In the genomic region with DNA sequence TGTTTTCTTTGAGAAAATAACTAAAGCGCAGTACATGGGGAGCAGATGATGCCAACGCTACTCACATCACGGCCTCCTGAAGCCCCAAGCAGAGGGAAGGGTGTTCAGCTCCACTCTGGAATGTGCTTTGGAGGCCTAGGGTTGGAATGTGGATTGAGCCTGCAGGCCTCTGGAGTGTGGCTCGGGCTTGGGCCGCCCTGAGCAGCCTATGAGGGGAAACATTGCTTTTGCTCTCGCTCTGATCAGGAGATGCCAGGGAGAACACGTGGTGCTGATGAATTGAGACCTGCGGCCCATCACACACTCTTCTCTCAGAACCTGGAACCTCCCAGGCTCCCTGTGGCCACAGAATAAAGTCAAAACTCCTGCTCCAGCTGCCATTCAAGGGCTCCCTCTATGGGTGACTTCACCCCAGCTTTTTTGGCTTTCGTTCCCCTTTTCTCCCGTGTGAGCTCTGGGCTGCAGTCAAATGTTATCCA, we compare ENCODE assay signal across 8 cellular contexts. TPM values are rescaled to one million over a fixed set of nuclear protein-coding genes. Genes with fewer than 3 reads are reported as not detected.
DNase-seq lines count a peak whose midpoint lies in the region; ATAC-seq and TF ChIP-seq lines count a peak whose summit lies in the region.

No MANE protein-coding gene starts in this region.

- no peaks in the 10 kb centered on the region for H3K9me3 ChIP-seq in Caco-2
- H3K9me3 ChIP-seq in liver (ENCODE audit: control insufficient read depth in 4 of 4, low read length in 3 of 4): no peaks in the 10 kb centered on the region

- POLR2A ChIA-PET in Caco-2 (lab: Charles Lee): interaction anchor here (0.6 kb wide), 1 partner anchor 39 kb away, joined by 6 read pairs; no protein-coding TSS in a partner anchor

- CTCF ChIA-PET in Caco-2 (lab: Charles Lee): interaction anchor here (0.6 to 1.4 kb wide), 4 partner anchors 90 to 172 kb away, joined by 3 to 5 read pairs (median 4); a partner anchor contains a TSS

- H3K27ac Mint-ChIP-seq in Caco-2 (ENCODE audit: unreplicated experiment): no peak overlapping the region

- no peaks in the 10 kb centered on the region for H3K27me3 Mint-ChIP-seq in Caco-2 (ENCODE audit: insufficient read depth, unreplicated experiment)

- no peaks in the 10 kb centered on the region for H3K27me3 ChIP-seq in Caco-2 (replicated peaks; ENCODE audit: control insufficient read depth, insufficient read depth, low read length)
- H3K27me3 ChIP-seq in brain microvascular endothelial cell (replicated peaks): no peaks in the 10 kb centered on the region
- H3K27me3 ChIP-seq in liver (ENCODE audit: control insufficient read depth in 4 of 4, insufficient read depth in 4 of 4, low read length in 3 of 4): no peaks in the 10 kb centered on the region

- BruUV-seq in Caco-2 (replicated peaks; lab: Mats Ljungman, UMichigan): no TSS peak

- TF ChIP-seq RAD21 in liver (IDR thresholded peaks at IDR 0.05): peak; percentile 47 to 58

- no peak overlapping the region for H3K4me3 ChIP-seq in Caco-2 (ENCODE audit: low read depth, low read length)
- H3K4me3 ChIP-seq in brain microvascular endothelial cell (ENCODE audit: low read depth, low read length): no peak overlapping the region
- H3K4me3 ChIP-seq in liver (ENCODE audit: low read depth in 1 of 3, low read length in 3 of 3): no peak overlapping the region

- no peak overlapping the region for H3K4me3 Mint-ChIP-seq in Caco-2 (ENCODE audit: unreplicated experiment)

- no peaks in the 10 kb centered on the region for H3K9me3 Mint-ChIP-seq in Caco-2 (ENCODE audit: unreplicated experiment)

- TF ChIP-seq CTCF in Caco-2 (IDR thresholded peaks at IDR 0.05; ENCODE audit: insufficient read depth in 1 of 2, low read depth in 1 of 2, low read length in 1 of 2, severe bottlenecking in 1 of 2, unreplicated experiment in 1 of 2): peak; percentile 37 to 52
- peak; percentile 77 for TF ChIP-seq CTCF in brain microvascular endothelial cell (IDR thresholded peaks at IDR 0.05; ENCODE audit: low read depth, low read length, missing control alignments)
- peak; percentile 27 for TF ChIP-seq CTCF in liver (IDR thresholded peaks at IDR 0.05; ENCODE audit: low read depth, low read length, missing input control)

- H3K9ac ChIP-seq in liver (ENCODE audit: low read depth in 1 of 2, low read length in 2 of 2): no peak overlapping the region

- intact Hi-C loops in Caco-2 (cut with micrococcal nuclease; ENCODE audit: unreplicated experiment): loop anchor here (5.0 kb wide), 1 partner anchor 167 kb away; a partner anchor contains a TSS

- WGBS in liver: 84% methylated on average over 10 of the region's 10 CpGs

- DNase-seq in Caco-2 (peak in 1 of 2 experiments; percentile 17), LHCN-M2 (ENCODE audit: low read depth) (peak; percentile 22), brain microvascular endothelial cell (no peak), globus pallidus (ENCODE audit: low spot score) (no peak)

- in situ Hi-C loops in brain microvascular endothelial cell (cut with HindIII; ENCODE audit: low pct_ligation_motif_present, low sequenced_read_pairs): no loop called here

- no peaks in the 10 kb centered on the region for H3K4me1 Mint-ChIP-seq in Caco-2 (ENCODE audit: low read depth, unreplicated experiment)

- ATAC-seq in GM21717 (IDR thresholded peaks at IDR 0.05; ENCODE audit: unreplicated experiment) (no peak), HG02981 (IDR thresholded peaks at IDR 0.05; ENCODE audit: unreplicated experiment) (no peak), HG02970 (IDR thresholded peaks at IDR 0.05; ENCODE audit: low FRiP score, unreplicated experiment) (no peak)

- no peaks in the 10 kb centered on the region for H3K4me1 ChIP-seq in Caco-2
- H3K4me1 ChIP-seq in liver (ENCODE audit: control insufficient read depth in 4 of 4, insufficient read depth in 4 of 4, low read length in 3 of 4): peaks cover 0 to 10% (median 6%) of the 10 kb centered on the region in 4 donors

- H3K36me3 ChIP-seq in Caco-2 (ENCODE audit: control insufficient read depth, insufficient read depth, low read length) (no peaks in the 10 kb centered on the region), brain microvascular endothelial cell (replicated peaks) (no peaks in the 10 kb centered on the region), liver (ENCODE audit: control insufficient read depth in 4 of 4, insufficient read depth in 3 of 4, low read depth in 1 of 4, low read length in 3 of 4) (no peaks in the 10 kb centered on the region)

- no peak overlapping the region for H3K27ac ChIP-seq in brain microvascular endothelial cell
- H3K27ac ChIP-seq in liver (ENCODE audit: low read depth in 1 of 2, low read length in 2 of 2): no peak overlapping the region

- no peaks in the 10 kb centered on the region for H3K36me3 Mint-ChIP-seq in Caco-2 (ENCODE audit: insufficient read depth, unreplicated experiment)

TF ChIP-seq in liver, 16 proteins besides CTCF, POLR2A, EP300 and RAD21:
- TF ChIP-seq RXRA (IDR thresholded peaks at IDR 0.05): no peak
- no peak for TF ChIP-seq EGR1 (IDR thresholded peaks at IDR 0.05; ENCODE audit: low read depth in 2 of 2)
- TF ChIP-seq HNF4G (IDR thresholded peaks at IDR 0.05): no peak
- TF ChIP-seq, protein P1, sequence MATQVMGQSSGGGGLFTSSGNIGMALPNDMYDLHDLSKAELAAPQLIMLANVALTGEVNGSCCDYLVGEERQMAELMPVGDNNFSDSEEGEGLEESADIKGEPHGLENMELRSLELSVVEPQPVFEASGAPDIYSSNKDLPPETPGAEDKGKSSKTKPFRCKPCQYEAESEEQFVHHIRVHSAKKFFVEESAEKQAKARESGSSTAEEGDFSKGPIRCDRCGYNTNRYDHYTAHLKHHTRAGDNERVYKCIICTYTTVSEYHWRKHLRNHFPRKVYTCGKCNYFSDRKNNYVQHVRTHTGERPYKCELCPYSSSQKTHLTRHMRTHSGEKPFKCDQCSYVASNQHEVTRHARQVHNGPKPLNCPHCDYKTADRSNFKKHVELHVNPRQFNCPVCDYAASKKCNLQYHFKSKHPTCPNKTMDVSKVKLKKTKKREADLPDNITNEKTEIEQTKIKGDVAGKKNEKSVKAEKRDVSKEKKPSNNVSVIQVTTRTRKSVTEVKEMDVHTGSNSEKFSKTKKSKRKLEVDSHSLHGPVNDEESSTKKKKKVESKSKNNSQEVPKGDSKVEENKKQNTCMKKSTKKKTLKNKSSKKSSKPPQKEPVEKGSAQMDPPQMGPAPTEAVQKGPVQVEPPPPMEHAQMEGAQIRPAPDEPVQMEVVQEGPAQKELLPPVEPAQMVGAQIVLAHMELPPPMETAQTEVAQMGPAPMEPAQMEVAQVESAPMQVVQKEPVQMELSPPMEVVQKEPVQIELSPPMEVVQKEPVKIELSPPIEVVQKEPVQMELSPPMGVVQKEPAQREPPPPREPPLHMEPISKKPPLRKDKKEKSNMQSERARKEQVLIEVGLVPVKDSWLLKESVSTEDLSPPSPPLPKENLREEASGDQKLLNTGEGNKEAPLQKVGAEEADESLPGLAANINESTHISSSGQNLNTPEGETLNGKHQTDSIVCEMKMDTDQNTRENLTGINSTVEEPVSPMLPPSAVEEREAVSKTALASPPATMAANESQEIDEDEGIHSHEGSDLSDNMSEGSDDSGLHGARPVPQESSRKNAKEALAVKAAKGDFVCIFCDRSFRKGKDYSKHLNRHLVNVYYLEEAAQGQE (IDR thresholded peaks at IDR 0.05): no peak
- TF ChIP-seq, protein P2, sequence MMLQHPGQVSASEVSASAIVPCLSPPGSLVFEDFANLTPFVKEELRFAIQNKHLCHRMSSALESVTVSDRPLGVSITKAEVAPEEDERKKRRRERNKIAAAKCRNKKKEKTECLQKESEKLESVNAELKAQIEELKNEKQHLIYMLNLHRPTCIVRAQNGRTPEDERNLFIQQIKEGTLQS (IDR thresholded peaks at IDR 0.05): no peak
- no peak for TF ChIP-seq FOXA2 (IDR thresholded peaks at IDR 0.05)
- TF ChIP-seq TAF1 (conservative IDR thresholded peaks at IDR 0.05): no peak
- no peak for TF ChIP-seq HNF4A (conservative IDR thresholded peaks at IDR 0.05)
- TF ChIP-seq SP1 (IDR thresholded peaks at IDR 0.05): no peak
- TF ChIP-seq FOXA1 (IDR thresholded peaks at IDR 0.05): no peak
- TF ChIP-seq, protein P3, sequence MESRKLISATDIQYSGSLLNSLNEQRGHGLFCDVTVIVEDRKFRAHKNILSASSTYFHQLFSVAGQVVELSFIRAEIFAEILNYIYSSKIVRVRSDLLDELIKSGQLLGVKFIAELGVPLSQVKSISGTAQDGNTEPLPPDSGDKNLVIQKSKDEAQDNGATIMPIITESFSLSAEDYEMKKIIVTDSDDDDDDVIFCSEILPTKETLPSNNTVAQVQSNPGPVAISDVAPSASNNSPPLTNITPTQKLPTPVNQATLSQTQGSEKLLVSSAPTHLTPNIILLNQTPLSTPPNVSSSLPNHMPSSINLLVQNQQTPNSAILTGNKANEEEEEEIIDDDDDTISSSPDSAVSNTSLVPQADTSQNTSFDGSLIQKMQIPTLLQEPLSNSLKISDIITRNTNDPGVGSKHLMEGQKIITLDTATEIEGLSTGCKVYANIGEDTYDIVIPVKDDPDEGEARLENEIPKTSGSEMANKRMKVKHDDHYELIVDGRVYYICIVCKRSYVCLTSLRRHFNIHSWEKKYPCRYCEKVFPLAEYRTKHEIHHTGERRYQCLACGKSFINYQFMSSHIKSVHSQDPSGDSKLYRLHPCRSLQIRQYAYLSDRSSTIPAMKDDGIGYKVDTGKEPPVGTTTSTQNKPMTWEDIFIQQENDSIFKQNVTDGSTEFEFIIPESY (IDR thresholded peaks at IDR 0.05): no peak
- no peak for TF ChIP-seq YY1 (IDR thresholded peaks at IDR 0.05)
- no peak for TF ChIP-seq GABPA (IDR thresholded peaks at IDR 0.05 in 1 of 2, conservative IDR thresholded peaks at IDR 0.05 in 1 of 2)
- no peak for TF ChIP-seq NR2F2 (IDR thresholded peaks at IDR 0.05)

RNA-seq across cellular contexts. Expression of a gene that starts 23.3 kb away (rescaled TPM):
- total RNA-seq in Caco-2 (2022): 0.82 and 1.4 TPM in 2 replicates
- total RNA-seq in LHCN-M2 (2014; rRNA removed): 0.57 and 0.77 TPM in 2 replicates
- 0.17 TPM for polyA plus RNA-seq in LHCN-M2 (2012)
- 1 to 10 TPM in 1 of 2 donors, under 1 TPM in 1; 0.42 to 2.3 TPM for total RNA-seq in liver
- polyA plus RNA-seq in liver: 1 to 10 TPM in 1 of 2 donors, under 1 TPM in 1; 0.69 to 1.4 TPM

RNA-seq across cellular contexts. Expression of a gene that starts 47.2 kb away (rescaled TPM):
- total RNA-seq in Caco-2 (2022) (not detected in 2 replicates), LHCN-M2 (2014; rRNA removed) (not detected in 2 replicates), liver (under 1 TPM in 1 of 2 donors, not detected in 1; 0.17 TPM)
- polyA plus RNA-seq in LHCN-M2 (2012): not detected
- not detected for polyA plus RNA-seq in liver

RNA-seq across cellular contexts. Expression of a gene that starts 54.5 kb away (rescaled TPM):
- total RNA-seq in Caco-2 (2022) (108 and 112 TPM in 2 replicates), LHCN-M2 (2014; rRNA removed) (185 and 201 TPM in 2 replicates), liver (100 to 1,000 TPM; 117 to 234 TPM)
- 115 TPM for polyA plus RNA-seq in LHCN-M2 (2012)
- polyA plus RNA-seq in liver: 100 to 1,000 TPM; 256 TPM

RNA-seq across cellular contexts. Expression of a gene that starts 59.5 kb away (rescaled TPM):
- total RNA-seq in Caco-2 (2022): 3.5 and 4.1 TPM in 2 replicates
- 0.11 TPM in 1 of 2 replicates, not detected in the other for total RNA-seq in LHCN-M2 (2014; rRNA removed)
- 0.34 TPM for polyA plus RNA-seq in LHCN-M2 (2012)
- 10 to 100 TPM; 12.5 to 19.3 TPM for total RNA-seq in liver
- 1 to 10 TPM; 7.3 to 9.2 TPM for polyA plus RNA-seq in liver

Comparison
In these comparisons a context has a peak if more than half of its experiments do, and no peak if none do; other contexts are left out.
1. CTCF ChIP-seq: peak in every context shown above with its lines; median percentile 77 in brain microvascular endothelial cell; 44 in Caco-2; 27 in liver.